In the genomic region with DNA sequence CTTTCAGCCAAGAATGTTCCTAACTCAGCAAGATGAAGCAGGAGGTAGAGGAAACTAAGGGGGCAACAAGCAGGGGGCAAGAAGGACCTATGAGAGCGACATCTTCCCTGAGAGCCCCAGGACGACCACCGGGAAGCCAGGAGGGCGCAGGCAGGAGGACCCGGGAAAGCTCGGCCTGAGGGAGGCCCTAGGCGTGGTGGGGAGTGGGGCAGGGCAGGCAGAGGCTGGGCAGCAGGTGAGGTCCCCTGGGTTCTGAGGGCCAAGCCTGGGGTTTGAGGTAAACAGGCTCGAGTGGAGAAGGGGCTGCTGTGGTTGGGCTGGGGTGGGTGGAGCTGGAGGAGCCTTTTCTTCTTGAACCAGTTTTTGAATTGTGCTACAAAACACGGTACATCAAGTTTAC, we compare ENCODE assay signal across 25 cellular contexts. TPM values are rescaled to one million over a fixed set of nuclear protein-coding genes. Genes with fewer than 3 reads are reported as not detected.
"Had no signal": no experiment of that assay in that cellular context is flagged by ENCODE, and none has a peak within 500 bp of the region (broad histone marks: within the 10 kb centered on the region; RNA-seq: fewer than 3 reads in every experiment).

No MANE protein-coding gene starts in this region.

- FAIRE-seq: K562, RCC 7860 had no signal

- DNase-seq: activated CD4-positive, alpha-beta T cell treated with anti-CD3 and anti-CD28 coated beads for 4 hours; activated CD8-positive, alpha-beta memory T cell treated with anti-CD3 and anti-CD28 coated beads, Interleukin-2, amount 50 U/mL, for 4 hours; activated CD8-positive, alpha-beta T cell treated with anti-CD3 and anti-CD28 coated beads for 36 hours; activated gamma-delta T cell treated with Interleukin-2 at 50 U/mL for 16 hours; activated T-cell treated with anti-CD3 and anti-CD28 coated beads, Interleukin-2, amount 50 U/mL, for 72 hours; body of pancreas; Karpas-422; MM.1S; NCI-H1105; NCI-H1436; NCI-H1694 treated with DMSO at 0.1 percent for 48 hours; NCI-H2029 treated with DMSO at 0.1 percent for 48 hours; NCI-H510A treated with DMSO at 0.1 percent for 48 hours; NCI-H69; SHP77; T-cell; T-helper 2 cell; T1000 had no signal

- ATAC-seq: activated CD4-positive, CD25-positive, alpha-beta regulatory T cell treated with anti-CD3 and anti-CD28 coated beads, Interleukin-2, amount 50 U/mL, for 24 hours; activated CD8-positive, alpha-beta T cell treated with anti-CD3 and anti-CD28 coated beads for 36 hours; activated T-cell treated with anti-CD3 and anti-CD28 coated beads, Interleukin-2, amount 50 U/mL, for 72 hours; body of pancreas; K562; T-cell had no signal

- H3K27me3 ChIP-seq: ascending aorta had no signal

- H3K4me3 ChIP-seq: ascending aorta, body of pancreas, K562, SJSA1 had no signal

- H3K36me3 ChIP-seq: ascending aorta, SJSA1 had no signal

RNA-seq across cellular contexts. Expression of a gene that starts 1.3 kb away (rescaled TPM):
- total RNA-seq: activated CD8-positive, alpha-beta T cell treated with anti-CD3 and anti-CD28 coated beads for 36 hours; activated T-cell treated with anti-CD3 and anti-CD28 coated beads, Interleukin-2, amount 50 U/mL, for 72 hours; activated T-helper 2 cell treated with anti-CD3 and anti-CD28 coated beads, Interferon-gamma antibody, Interleukin-2, Interleukin-4, amounts not matched to agents 10 μg/mL and 5 μg/mL and 100 μg/mL, durations not matched to agents 14 hours and 24 hours and 36 hours; ascending aorta; body of pancreas; bronchial epithelial cell; K562; SJSA1; T-cell had no signal

RNA-seq across cellular contexts. Expression of a gene that starts 33.0 kb away (rescaled TPM):
- total RNA-seq: bronchial epithelial cell, SJSA1 had no signal

RNA-seq across cellular contexts. Expression of a gene that starts 48.0 kb away (rescaled TPM):
- total RNA-seq: activated CD8-positive, alpha-beta T cell treated with anti-CD3 and anti-CD28 coated beads for 36 hours; activated T-cell treated with anti-CD3 and anti-CD28 coated beads, Interleukin-2, amount 50 U/mL, for 72 hours; activated T-helper 2 cell treated with anti-CD3 and anti-CD28 coated beads, Interferon-gamma antibody, Interleukin-2, Interleukin-4, amounts not matched to agents 10 μg/mL and 5 μg/mL and 100 μg/mL, durations not matched to agents 14 hours and 24 hours and 36 hours; ascending aorta; body of pancreas; bronchial epithelial cell; K562 had no signal
